Comparison of ENCODE assay signal across 22 cellular contexts in the genomic region with DNA sequence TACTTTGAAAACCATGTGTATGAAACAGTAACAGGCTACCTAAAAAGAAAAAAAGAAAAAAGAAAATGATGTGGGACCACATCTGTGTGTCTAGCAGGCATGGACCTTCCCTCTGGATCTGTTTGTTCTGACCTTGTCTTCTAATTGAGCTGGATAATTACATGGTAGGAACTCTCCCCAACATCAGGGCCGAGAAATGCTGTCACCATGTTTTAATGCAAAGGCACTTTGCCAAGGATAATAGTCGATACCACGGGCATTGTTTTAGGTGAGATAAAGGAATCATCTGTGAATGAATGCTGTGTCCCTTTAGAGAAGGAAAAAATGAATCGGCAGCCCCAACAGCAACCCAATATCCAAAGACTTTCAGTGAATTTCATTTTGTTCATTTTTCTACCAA.
DNase-seq lines count a peak whose midpoint lies in the region; ATAC-seq and TF ChIP-seq lines count a peak whose summit lies in the region.
"Had no signal": no experiment of that assay in that cellular context is flagged by ENCODE, and none has a peak within 500 bp of the region (broad histone marks: within the 10 kb centered on the region; RNA-seq: fewer than 3 reads in every experiment).

No MANE protein-coding gene starts in this region.

- DNase-seq in Daoy (ENCODE audit: low read depth): peak; percentile 45
- DNase-seq in NCI-H69 (lab: John Stamatoyannopoulos, UW): peak; percentile 97
- no peak for DNase-seq in PC-3
- no peak for DNase-seq in SKM-1 treated with dmso at 0.1 percent for 144 hours (lab: John Stamatoyannopoulos, UW; ENCODE audit: unreplicated experiment)
- DNase-seq in H7: no peak
- DNase-seq: activated CD4-positive, alpha-beta T cell treated with anti-CD3 and anti-CD28 coated beads, Interleukin-2, amount 50 U/mL, for 4 hours; activated CD4-positive, CD25-positive, alpha-beta regulatory T cell; activated naive CD4-positive, alpha-beta T cell treated with anti-CD3 and anti-CD28 coated beads for 36 hours; amygdala; effector memory CD4-positive, alpha-beta T cell; erythroblast; foreskin fibroblast; left cardiac atrium; NCI-H446 treated with DMSO at 0.1 percent for 48 hours; Peyer's patch; SHP77 treated with DMSO at 0.1 percent for 48 hours; stimulated activated CD4-positive, alpha-beta T cell treated with anti-CD3 and anti-CD28 coated beads, Interleukin-15, amount 100 ng/mL, for 24 hours; stimulated activated naive B cell treated with anti-CD40 and anti-IgM and Interleukin-4, amounts not matched to agents 10 μg/mL and 1 μg/mL and 100 μg/mL, for 72 hours had no signal

- H3K9me3 ChIP-seq in BLaER1 treated with 17β-estradiol and CSF1 and Interleukin-3, amounts not matched to agents 10 nM and 100 nM (replicated peaks in 1 of 11): peaks cover 2 to 30% (median 15%) of the 10 kb centered on the region in 11 experiments; a peak in 21 of 22 replicates
- H3K9me3 ChIP-seq in liver (ENCODE audit: control insufficient read depth in 4 of 4, low read length in 3 of 4) (no peaks in the 10 kb centered on the region), PC-3 (ENCODE audit: low read length) (no peaks in the 10 kb centered on the region)
- H3K9me3 ChIP-seq: neutrophil, Peyer's patch, suprapubic skin had no signal

- ATAC-seq in PC-3: no peak
- ATAC-seq: left cardiac atrium had no signal

- no peak for TF ChIP-seq RAD21 in liver (IDR thresholded peaks at IDR 0.05)

- no peak for TF ChIP-seq CTCF in liver (IDR thresholded peaks at IDR 0.05; ENCODE audit: low read depth, low read length, missing input control)
- no peak for TF ChIP-seq CTCF in PC-3 (conservative IDR thresholded peaks at IDR 0.05; ENCODE audit: low read depth, low read length)

- POLR2A ChIA-PET in PC-3 (lab: Charles Lee; ENCODE audit: unreplicated experiment): no interaction called here

- no peaks in the 10 kb centered on the region for H3K27me3 ChIP-seq in BLaER1 treated with 17β-estradiol and CSF1 and Interleukin-3, amounts not matched to agents 10 nM and 100 nM
- no peaks in the 10 kb centered on the region for H3K27me3 ChIP-seq in liver (ENCODE audit: control insufficient read depth in 4 of 4, insufficient read depth in 4 of 4, low read length in 3 of 4)
- H3K27me3 ChIP-seq in PC-3 (ENCODE audit: low read length): no peaks in the 10 kb centered on the region
- no peaks in the 10 kb centered on the region; the same call in 1 of the 2 replicates for H3K27me3 ChIP-seq in H7 (ENCODE audit: control insufficient read depth, insufficient read depth, low read length)
- H3K27me3 ChIP-seq: neutrophil, Peyer's patch, suprapubic skin had no signal

- peaks cover 88 to 100% (median 99%) of the 10 kb centered on the region in 10 experiments for H3K4me1 ChIP-seq in BLaER1 treated with 17β-estradiol and CSF1 and Interleukin-3, amounts not matched to agents 10 nM and 100 nM
- H3K4me1 ChIP-seq in liver (ENCODE audit: control insufficient read depth in 4 of 4, insufficient read depth in 4 of 4, low read length in 3 of 4) (peaks cover 12 to 75% (median 59%) of the 10 kb centered on the region in 4 donors), PC-3 (ENCODE audit: insufficient read depth, low read length) (peaks cover 5% of the 10 kb centered on the region)

- H2AFZ ChIP-seq in PC-3 (ENCODE audit: low read length): no peak overlapping the region

- no peaks in the 10 kb centered on the region for H3K9me2 ChIP-seq in PC-3 (replicated peaks; ENCODE audit: low read length)

- H3K36me3 ChIP-seq in BLaER1 treated with 17β-estradiol and CSF1 and Interleukin-3, amounts not matched to agents 10 nM and 100 nM: peaks cover 0 to 39% (median 0%) of the 10 kb centered on the region in 11 experiments; a peak in 7 of 22 replicates
- H3K36me3 ChIP-seq in liver (ENCODE audit: control insufficient read depth in 4 of 4, insufficient read depth in 3 of 4, low read depth in 1 of 4, low read length in 3 of 4) (no peaks in the 10 kb centered on the region), PC-3 (ENCODE audit: low read depth, low read length) (no peaks in the 10 kb centered on the region), H7 (replicated peaks; ENCODE audit: control insufficient read depth, insufficient read depth, low read length) (no peaks in the 10 kb centered on the region)
- H3K36me3 ChIP-seq: neutrophil, Peyer's patch, suprapubic skin had no signal

- no peaks in the 10 kb centered on the region for H3K79me2 ChIP-seq in PC-3 (ENCODE audit: low read length)

- intact Hi-C loops in PC-3 (cut with micrococcal nuclease): loop anchor here (10.0 kb wide), 1 partner anchor 85 kb away; no protein-coding TSS in a partner anchor

- H3K4me3 ChIP-seq in BLaER1 treated with 17β-estradiol and CSF1 and Interleukin-3, amounts not matched to agents 10 nM and 100 nM: no peak overlapping the region
- H3K4me3 ChIP-seq in liver (ENCODE audit: low read depth in 1 of 3, low read length in 3 of 3) (no peak overlapping the region), PC-3 (ENCODE audit: low read length) (no peak overlapping the region), H7 (ENCODE audit: insufficient read depth, low read depth, low read length) (no peak overlapping the region)
- H3K4me3 ChIP-seq: suprapubic skin had no signal

- peak overlapping the region; percentile 74 to 97 (median 84); a peak in 21 of 22 replicates for H3K4me2 ChIP-seq in BLaER1 treated with 17β-estradiol and CSF1 and Interleukin-3, amounts not matched to agents 10 nM and 100 nM
- no peak overlapping the region for H3K4me2 ChIP-seq in PC-3 (ENCODE audit: low read length)

- no TSS peak for BruUV-seq in PC-3 (replicated peaks; lab: Mats Ljungman, UMichigan)

- whole genome bisulfite sequencing in liver: 54% methylated on average over 4 of the region's 4 CpGs

- peak overlapping the region; percentile 60 to 95 (median 89); a peak in 20 of 22 replicates for H3K27ac ChIP-seq in BLaER1 treated with 17β-estradiol and CSF1 and Interleukin-3, amounts not matched to agents 10 nM and 100 nM
- H3K27ac ChIP-seq in liver (ENCODE audit: low read depth in 1 of 2, low read length in 2 of 2): peak overlapping the region; percentile 83 to 97
- no peak overlapping the region for H3K27ac ChIP-seq in PC-3 (ENCODE audit: low read length)
- H3K27ac ChIP-seq: neutrophil, suprapubic skin had no signal

- no peaks in the 10 kb centered on the region for H4K20me1 ChIP-seq in BLaER1 treated with 17β-estradiol and CSF1 and Interleukin-3, amounts not matched to agents 10 nM and 100 nM
- H4K20me1 ChIP-seq in PC-3 (ENCODE audit: low read length): no peaks in the 10 kb centered on the region

- CTCF ChIA-PET in PC-3 (lab: Charles Lee): no interaction called here

- H3K9ac ChIP-seq in BLaER1 treated with 17β-estradiol and CSF1 and Interleukin-3, amounts not matched to agents 10 nM and 100 nM: peak overlapping the region in 9 of 11 experiments; percentile 64 to 81 (median 78); a peak in 17 of 22 replicates
- no peak overlapping the region for H3K9ac ChIP-seq in liver (ENCODE audit: low read depth in 1 of 2, low read length in 2 of 2)
- H3K9ac ChIP-seq in PC-3 (ENCODE audit: low read length): no peak overlapping the region

- H3F3A ChIP-seq in PC-3 (ENCODE audit: low read length, unreplicated experiment): no peaks in the 10 kb centered on the region

TF ChIP-seq in liver, 16 proteins besides CTCF, POLR2A, EP300 and RAD21:
- TF ChIP-seq SP1 (IDR thresholded peaks at IDR 0.05) (no peak), YY1 (IDR thresholded peaks at IDR 0.05) (peak; percentile 16)
TF ChIP-seq in liver: peak in this region for 1.

Comparison
In these comparisons a context has a peak if more than half of its experiments do, and no peak if none do; other contexts are left out.
1. H3K9ac ChIP-seq: peak in BLaER1 treated with 17β-estradiol and CSF1 and Interleukin-3, amounts not matched to agents 10 nM and 100 nM (9 of 11); none in liver (0 of 2) and PC-3 (single experiment).
2. DNase-seq: peak in Daoy (single experiment) and NCI-H69 (single experiment); none in PC-3 (single experiment), SKM-1 treated with dmso at 0.1 percent for 144 hours (single experiment) and H7 (single experiment).